In genomic region chr16:8634991-8635736, GRCh38 we compare ENCODE assay signal across 10 cellular contexts. TPM values are rescaled to one million over a fixed set of nuclear protein-coding genes. Genes with fewer than 3 reads are reported as not detected.
DNase-seq lines count a peak whose midpoint lies in the region; ATAC-seq, FAIRE-seq and TF ChIP-seq lines count a peak whose summit lies in the region.
"Had no signal": no experiment of that assay in that cellular context is flagged by ENCODE, and none has a peak within 500 bp of the region (broad histone marks: within the 10 kb centered on the region; RNA-seq: fewer than 3 reads in every experiment).

No MANE protein-coding gene starts in this region.

- H3K23me2 ChIP-seq in H9 (ENCODE audit: insufficient read length, low read depth, low read length, poor library complexity, severe bottlenecking): no peaks in the 10 kb centered on the region

- no peak for ATAC-seq in HG02885 (IDR thresholded peaks at IDR 0.05; ENCODE audit: poor library complexity, unreplicated experiment)

- H3K18ac ChIP-seq in H9 (ENCODE audit: insufficient read length, low read depth, low read length): no peak overlapping the region

- H3T11ph ChIP-seq in H9 (ENCODE audit: low read length): no peak overlapping the region

- no peak overlapping the region for H3K4me2 ChIP-seq in H9 (ENCODE audit: insufficient read depth, insufficient read length, low read length)
- H3K4me2 ChIP-seq in astrocyte (ENCODE audit: low read length): no peak overlapping the region

- TF ChIP-seq CTCF in H9 (conservative IDR thresholded peaks at IDR 0.05) (peak; percentile 97), astrocyte (IDR thresholded peaks at IDR 0.05; ENCODE audit: insufficient read depth, low read depth, low read length) (peak; percentile 84)

- H3K36me3 ChIP-seq in astrocyte (ENCODE audit: insufficient read depth, low read length): peaks cover 28% of the 10 kb centered on the region

- H4K20me1 ChIP-seq in H9 (ENCODE audit: control insufficient read depth, insufficient read depth, insufficient read length): no peaks in the 10 kb centered on the region
- peaks cover 67% of the 10 kb centered on the region for H4K20me1 ChIP-seq in astrocyte (ENCODE audit: insufficient read depth, low read length)

- no peak overlapping the region for H2AK5ac ChIP-seq in H9 (ENCODE audit: insufficient read length, low read length)

- no peak overlapping the region for H3K14ac ChIP-seq in H9 (ENCODE audit: insufficient read depth, low read length)

- peak; percentile 52 for DNase-seq in AG08395 (ENCODE audit: low spot score)
- DNase-seq in H9: peak; percentile 74
- peak; percentile 13 for DNase-seq in astrocyte (ENCODE audit: low read depth)
- DNase-seq in iPS-NIHi7 (ENCODE audit: extremely low spot score): peak; percentile 80
- no peak for DNase-seq in activated effector memory CD4-positive, alpha-beta T cell treated with anti-CD3 and anti-CD28 coated beads, Interleukin-2, amount 50 U/mL, for 16 hours
- DNase-seq in SW 1271 (lab: John Stamatoyannopoulos, UW): no peak
- DNase-seq in anterior cingulate cortex (lab: John Stamatoyannopoulos, UW): no peak
- DNase-seq: NK-92 treated with Interleukin-12 subunit alpha and Interleukin-12 subunit beta, amount 100 ng/mL, for 24 hours had no signal

- no peaks in the 10 kb centered on the region for H3K4me1 Mint-ChIP-seq in H9
- peaks cover 2% of the 10 kb centered on the region for H3K4me1 Mint-ChIP-seq in astrocyte (ENCODE audit: low read depth, unreplicated experiment)

- H3K4me3 Mint-ChIP-seq in H9: peak overlapping the region in 1 of 2 experiments; percentile 44; a peak in 1 of 5 replicates
- no peak overlapping the region for H3K4me3 Mint-ChIP-seq in astrocyte (ENCODE audit: unreplicated experiment)

- H3K27me3 Mint-ChIP-seq in H9 (ENCODE audit: low read depth) (no peaks in the 10 kb centered on the region), astrocyte (ENCODE audit: low read depth, unreplicated experiment) (no peaks in the 10 kb centered on the region)

- H2BK120ac ChIP-seq in H9 (ENCODE audit: low read depth, low read length, poor library complexity, severe bottlenecking): no peak overlapping the region

- H3K9me3 ChIP-seq in H9 (ENCODE audit: control insufficient read depth, low read depth, low read length) (no peaks in the 10 kb centered on the region), astrocyte (ENCODE audit: insufficient read depth, low read depth, low read length) (no peaks in the 10 kb centered on the region)

- no peak overlapping the region for H3K4ac ChIP-seq in H9 (ENCODE audit: low read depth, low read length)

- H3K4me3 ChIP-seq in astrocyte (ENCODE audit: insufficient read depth, low read depth, low read length): no peak overlapping the region

- no peak for FAIRE-seq in astrocyte (lab: Jason Lieb, UNC)
- FAIRE-seq: endometrium had no signal

- no peak overlapping the region for H3K56ac ChIP-seq in H9 (ENCODE audit: insufficient read length, low read depth, low read length)

- no CpG with 5 or more reads among the region's 18 CpGs for WGBS in H9 (ENCODE audit: extremely low coverage, insufficient read length, low lambda C conversion rate)

- H3K79me2 ChIP-seq in H9 (ENCODE audit: insufficient read depth, low read length): no peaks in the 10 kb centered on the region
- peaks cover 2% of the 10 kb centered on the region for H3K79me2 ChIP-seq in astrocyte (ENCODE audit: insufficient read depth, low read length)

- H3K36me3 Mint-ChIP-seq in H9 (ENCODE audit: insufficient read depth in 1 of 3, low read depth in 3 of 3): peaks cover 40 to 82% (median 75%) of the 10 kb centered on the region in 3 experiments
- peaks cover 9% of the 10 kb centered on the region for H3K36me3 Mint-ChIP-seq in astrocyte (ENCODE audit: low read depth, unreplicated experiment)

- H3K27me3 ChIP-seq in H9 (ENCODE audit: insufficient read depth, low read length): no peaks in the 10 kb centered on the region
- H3K27me3 ChIP-seq in astrocyte (ENCODE audit: insufficient read depth, low read length): no peaks in the 10 kb centered on the region

- H2BK15ac ChIP-seq in H9 (ENCODE audit: low read depth, low read length): no peak overlapping the region

- H3K4me1 ChIP-seq in H9 (ENCODE audit: insufficient read depth, low read length) (no peaks in the 10 kb centered on the region), astrocyte (ENCODE audit: insufficient read depth, low read length) (no peaks in the 10 kb centered on the region)

- H4K91ac ChIP-seq in H9 (ENCODE audit: insufficient read length, low read depth, low read length): no peak overlapping the region

- no peak overlapping the region for H3K9ac ChIP-seq in H9 (ENCODE audit: extremely low read depth, insufficient read length, low read length)
- H3K9ac ChIP-seq in astrocyte (ENCODE audit: low read length): no peak overlapping the region

- no peaks in the 10 kb centered on the region for H3K79me1 ChIP-seq in H9 (ENCODE audit: insufficient read depth, low read depth, low read length, poor library complexity, severe bottlenecking)

- no peak overlapping the region for H3K23ac ChIP-seq in H9 (ENCODE audit: insufficient read length, low read depth, low read length)

- H3K9me3 Mint-ChIP-seq in H9: no peaks in the 10 kb centered on the region
- H3K9me3 Mint-ChIP-seq in astrocyte (ENCODE audit: unreplicated experiment): no peaks in the 10 kb centered on the region

- no peak overlapping the region for H3K27ac ChIP-seq in H9 (ENCODE audit: insufficient read length, low read depth, low read length)
- H3K27ac ChIP-seq in astrocyte (ENCODE audit: low read depth, low read length): no peak overlapping the region

- H3K27ac Mint-ChIP-seq in H9 (peak overlapping the region; percentile 67 to 90 (median 82); a peak in 5 of 7 replicates), astrocyte (ENCODE audit: unreplicated experiment) (no peak overlapping the region)

- H2AFZ ChIP-seq in H9 (ENCODE audit: low read length) (no peak overlapping the region), astrocyte (ENCODE audit: low read depth, low read length) (no peak overlapping the region)

- H2BK5ac ChIP-seq in H9 (ENCODE audit: insufficient read length, low read length): no peak overlapping the region

- H4K5ac ChIP-seq in H9 (ENCODE audit: insufficient read length, low read depth, low read length): no peak overlapping the region

- H4K8ac ChIP-seq in H9 (replicated peaks; ENCODE audit: insufficient read length, low read depth, low read length): no peak overlapping the region

- no peak overlapping the region for H2BK20ac ChIP-seq in H9 (ENCODE audit: low read depth, low read length, poor library complexity, severe bottlenecking)

- H2BK12ac ChIP-seq in H9 (ENCODE audit: insufficient read length, low read depth, low read length): no peak overlapping the region

RNA-seq across cellular contexts. Expression of gene METTL22, which starts 13.7 kb away (rescaled TPM):
- 48.9 and 51.9 TPM in 2 replicates for total RNA-seq in H9 (2021)
- total RNA-seq in astrocyte: 33.0 and 37.7 TPM in 2 replicates

RNA-seq across cellular contexts. Expression of gene ABAT, which starts 39.3 kb away (rescaled TPM):
- total RNA-seq in H9 (2021) (6.2 and 7.3 TPM in 2 replicates), astrocyte (22.8 and 23.3 TPM in 2 replicates)

RNA-seq across cellular contexts. Expression of gene TMEM114, which starts 44.9 kb away (rescaled TPM):
- 0.33 and 1.2 TPM in 2 replicates for total RNA-seq in H9 (2021)
- total RNA-seq in astrocyte: not detected in 2 replicates

Comparison
In these comparisons a context has a peak if more than half of its experiments do, and no peak if none do; other contexts are left out.
1. DNase-seq: peak in AG08395 (single experiment), H9 (single experiment), astrocyte (single experiment) and iPS-NIHi7 (single experiment); none in activated effector memory CD4-positive, alpha-beta T cell treated with anti-CD3 and anti-CD28 coated beads, Interleukin-2, amount 50 U/mL, for 16 hours (single experiment), SW 1271 (0 of 2) and anterior cingulate cortex (0 of 58).